ENCODE assay signal across 8 cellular contexts in the genomic region with DNA sequence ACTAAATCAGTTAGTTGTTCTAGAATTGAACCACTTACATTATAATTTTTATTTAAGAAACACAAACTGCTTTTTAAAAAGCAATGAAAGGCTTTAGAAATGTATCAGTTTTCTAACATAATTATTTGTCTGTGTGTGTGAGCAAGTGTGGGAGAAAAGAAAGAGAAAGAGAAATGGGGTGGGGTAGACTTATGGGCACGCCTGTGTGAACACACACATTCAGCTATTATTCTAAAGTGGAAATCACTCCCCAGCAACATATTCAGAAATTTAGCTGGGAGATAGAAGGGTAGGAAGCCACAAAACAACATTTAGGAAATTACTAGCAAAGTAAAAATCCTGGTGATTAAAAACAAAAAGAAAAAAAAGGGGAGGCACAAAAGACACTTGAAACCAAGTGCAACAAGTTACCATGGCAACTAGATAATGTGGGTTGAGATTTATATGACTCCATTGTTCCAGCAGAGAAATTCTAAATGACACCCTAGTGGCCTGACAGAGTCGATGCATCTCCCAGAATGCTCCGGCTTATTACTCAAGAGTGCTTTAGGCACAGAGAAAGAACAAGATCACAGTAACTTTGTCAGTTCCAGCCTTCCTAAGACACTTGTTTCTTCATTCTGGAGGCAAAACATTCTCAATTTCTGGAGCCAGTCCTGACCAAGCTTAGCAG.
A peak's percentile ranks its signal among the peaks of the same experiment; 100 is the strongest.
DNase-seq lines count a peak whose midpoint lies in the region; ATAC-seq and TF ChIP-seq lines count a peak whose summit lies in the region.

No MANE protein-coding gene starts in this region.

- in situ Hi-C loops in gastrocnemius medialis (cut with MboI; ENCODE audit: low sequenced_read_pairs in 4 of 4), result no loop called here

- H3K4me1 ChIP-seq in RWPE2 (ENCODE audit: insufficient read depth, poor library complexity, severe bottlenecking), result no peaks in the 10 kb centered on the region
- H3K4me1 ChIP-seq in gastrocnemius medialis, result no peaks in the 10 kb centered on the region

- ATAC-seq in GM19328 (IDR thresholded peaks at IDR 0.05; ENCODE audit: unreplicated experiment) (peak; percentile 89), HG03469 (IDR thresholded peaks at IDR 0.05; ENCODE audit: unreplicated experiment) (peak; percentile 81), RWPE2 (ENCODE audit: low read depth) (peak; percentile 57; the same call in 1 of the 3 replicates), gastrocnemius medialis (no peak)

- intact Hi-C loops in gastrocnemius medialis (cut with DNase I; ENCODE audit: low total_unique reads), result no loop called here

- no peaks in the 10 kb centered on the region for H3K9me3 ChIP-seq in RWPE2 (ENCODE audit: severe bottlenecking)
- H3K9me3 ChIP-seq in gastrocnemius medialis, result no peaks in the 10 kb centered on the region

- H3K36me3 ChIP-seq in RWPE2 (ENCODE audit: low read depth) (no peaks in the 10 kb centered on the region), kidney epithelial cell (ENCODE audit: control insufficient read depth, insufficient read depth, low read length) (no peaks in the 10 kb centered on the region), gastrocnemius medialis (no peaks in the 10 kb centered on the region)

- TF ChIP-seq POLR2A in gastrocnemius medialis (IDR thresholded peaks at IDR 0.05), result no peak

- TF ChIP-seq CTCF in RWPE2 (IDR thresholded peaks at IDR 0.05; ENCODE audit: poor library complexity, severe bottlenecking), result peak; percentile 17
- peak; percentile 57 for TF ChIP-seq CTCF in kidney epithelial cell (IDR thresholded peaks at IDR 0.05; ENCODE audit: insufficient read depth, low read length, poor library complexity, severe bottlenecking)
- TF ChIP-seq CTCF in gastrocnemius medialis (IDR thresholded peaks at IDR 0.05 in 4 of 5, conservative IDR thresholded peaks at IDR 0.05 in 1 of 5), result no peak

- H3K27me3 ChIP-seq in RWPE2 (ENCODE audit: insufficient read depth, poor library complexity, severe bottlenecking), result peaks cover 4% of the 10 kb centered on the region
- no peaks in the 10 kb centered on the region for H3K27me3 ChIP-seq in kidney epithelial cell (ENCODE audit: control insufficient read depth, insufficient read depth, low read length)
- no peaks in the 10 kb centered on the region for H3K27me3 ChIP-seq in gastrocnemius medialis

- DNase-seq in COR-L47 (lab: John Stamatoyannopoulos, UW) (peak; percentile 70), RWPE2 (ENCODE audit: low spot score) (no peak), kidney epithelial cell (ENCODE audit: low read depth) (peak; percentile 14), ecto neural progenitor cell (ENCODE audit: low spot score) (no peak), gastrocnemius medialis (no peak), UCSD-AML1 (lab: John Stamatoyannopoulos, UW; ENCODE audit: unreplicated experiment) (no peak)

- H3K27ac ChIP-seq in RWPE2 (ENCODE audit: poor library complexity, severe bottlenecking) (no peak overlapping the region), gastrocnemius medialis (no peak overlapping the region)

- H3K4me3 ChIP-seq in RWPE2 (ENCODE audit: severe bottlenecking) (no peak overlapping the region), kidney epithelial cell (ENCODE audit: low read depth, low read length) (no peak overlapping the region), gastrocnemius medialis (no peak overlapping the region)

Comparison
In these comparisons a context has a peak if more than half of its experiments do, and no peak if none do; other contexts are left out.
1. DNase-seq: peak in COR-L47 (single experiment) and kidney epithelial cell (single experiment); none in RWPE2 (single experiment), ecto neural progenitor cell (single experiment), gastrocnemius medialis (0 of 2) and UCSD-AML1 (single experiment).
2. ATAC-seq: peak in GM19328 (single experiment), HG03469 (single experiment) and RWPE2 (single experiment); none in gastrocnemius medialis (0 of 2).
3. CTCF ChIP-seq: peak in RWPE2 (single experiment) and kidney epithelial cell (single experiment); none in gastrocnemius medialis (0 of 5).